Comparison of ENCODE assay signal across 32 cellular contexts in genomic region chr11:40542821-40543220, GRCh38.
"Had no signal": no experiment of that assay in that cellular context is flagged by ENCODE, and none has a peak within 500 bp of the region (broad histone marks: within the 10 kb centered on the region; RNA-seq: fewer than 3 reads in every experiment).

No MANE protein-coding gene starts in this region.

- H3K4me1 Mint-ChIP-seq: activated CD4-positive, alpha-beta T cell treated with anti-CD3 and anti-CD28 coated beads for 36 hours; activated CD4-positive, alpha-beta T cell treated with anti-CD3 and anti-CD28 coated beads, Interleukin-2, amount 10 ng/mL, durations not matched to agents 24 days and 14 days; activated CD8-positive, alpha-beta memory T cell treated with anti-CD3 and anti-CD28 coated beads, Interleukin-2, amount 10 ng/mL, durations not matched to agents 7 days and 5 days; activated naive CD4-positive, alpha-beta T cell treated with anti-CD3 and anti-CD28 coated beads, Interleukin-2, amount 50 U/mL, for 24 hours; activated naive CD8-positive, alpha-beta T cell treated with anti-CD3 and anti-CD28 coated beads for 36 hours had no signal

- H3K9me3 ChIP-seq: ascending aorta, breast epithelium, colonic mucosa, gastrocnemius medialis had no signal

- H3K36me3 Mint-ChIP-seq: activated CD4-positive, alpha-beta memory T cell treated with anti-CD3 and anti-CD28 coated beads for 36 hours; activated CD8-positive, alpha-beta memory T cell treated with anti-CD3 and anti-CD28 coated beads, Interleukin-2, amount 10 ng/mL, durations not matched to agents 7 days and 5 days; activated naive CD4-positive, alpha-beta T cell treated with anti-CD3 and anti-CD28 coated beads, Interleukin-2, amount 50 U/mL, for 24 hours; activated naive CD8-positive, alpha-beta T cell treated with anti-CD3 and anti-CD28 coated beads for 36 hours; brain had no signal

- DNase-seq: activated CD4-positive, alpha-beta memory T cell treated with anti-CD3 and anti-CD28 coated beads for 36 hours; activated CD4-positive, alpha-beta T cell treated with anti-CD3 and anti-CD28 coated beads for 36 hours; activated CD4-positive, alpha-beta T cell treated with anti-CD3 and anti-CD28 coated beads, Interleukin-2, amount 10 ng/mL, durations not matched to agents 24 days and 14 days; activated CD4-positive, CD25-positive, alpha-beta regulatory T cell; activated CD4-positive, CD25-positive, alpha-beta regulatory T cell treated with anti-CD3 and anti-CD28 coated beads, Interleukin-2, amount 50 U/mL, for 72 hours; activated CD8-positive, alpha-beta memory T cell treated with anti-CD3 and anti-CD28 coated beads, Interleukin-2, amount 10 ng/mL, durations not matched to agents 7 days and 5 days; activated CD8-positive, alpha-beta memory T cell treated with anti-CD3 and anti-CD28 coated beads, Interleukin-2, amount 50 U/mL, for 4 hours; activated CD8-positive, alpha-beta T cell treated with anti-CD3 and anti-CD28 coated beads, Interleukin-2, amount 10 ng/mL, durations not matched to agents 7 days and 5 days; activated effector memory CD4-positive, alpha-beta T cell treated with anti-CD3 and anti-CD28 coated beads, Interleukin-2, amount 50 U/mL, for 16 hours; activated naive CD4-positive, alpha-beta T cell treated with anti-CD3 and anti-CD28 coated beads for 36 hours; activated naive CD8-positive, alpha-beta T cell treated with anti-CD3 and anti-CD28 coated beads for 36 hours; activated T-cell treated with anti-CD3 and anti-CD28 coated beads, Interleukin-2, amount 50 U/mL, for 1 hour; activated T-cell treated with anti-CD3 and anti-CD28 coated beads, Interleukin-2, amount 50 U/mL, for 48 hours; central memory CD4-positive, alpha-beta T cell; cerebellar nuclear complex; colonic mucosa; dorsolateral prefrontal cortex; effector memory CD4-positive, alpha-beta T cell; erythroblast; foreskin keratinocyte; gastrocnemius medialis; glutamatergic neuron; heart left ventricle; T-helper 2 cell had no signal

- H3K36me3 ChIP-seq: ascending aorta, breast epithelium, cardiac muscle cell, colonic mucosa, esophagus muscularis mucosa, gastrocnemius medialis, heart left ventricle had no signal

- H3K27ac ChIP-seq: ascending aorta, breast epithelium, colonic mucosa, dorsolateral prefrontal cortex, esophagus muscularis mucosa, foreskin keratinocyte, gastrocnemius medialis, heart left ventricle had no signal

- H3K4me3 ChIP-seq: ascending aorta, breast epithelium, cardiac muscle cell, colonic mucosa, dorsolateral prefrontal cortex, esophagus muscularis mucosa, gastrocnemius medialis, heart left ventricle had no signal

- ATAC-seq: activated CD4-positive, alpha-beta T cell treated with anti-CD3 and anti-CD28 coated beads for 36 hours; activated CD8-positive, alpha-beta memory T cell treated with anti-CD3 and anti-CD28 coated beads, Interleukin-2, amount 10 ng/mL, durations not matched to agents 7 days and 5 days; activated CD8-positive, alpha-beta T cell treated with anti-CD3 and anti-CD28 coated beads, Interleukin-2, amount 10 ng/mL, durations not matched to agents 7 days and 5 days; foreskin keratinocyte; gastrocnemius medialis; heart left ventricle had no signal

- H3K4me3 Mint-ChIP-seq: activated CD4-positive, alpha-beta memory T cell treated with anti-CD3 and anti-CD28 coated beads for 36 hours; activated CD4-positive, alpha-beta T cell treated with anti-CD3 and anti-CD28 coated beads for 36 hours; activated CD4-positive, alpha-beta T cell treated with anti-CD3 and anti-CD28 coated beads, Interleukin-2, amount 10 ng/mL, durations not matched to agents 24 days and 14 days; activated CD8-positive, alpha-beta memory T cell treated with anti-CD3 and anti-CD28 coated beads, Interleukin-2, amount 10 ng/mL, durations not matched to agents 7 days and 5 days; activated CD8-positive, alpha-beta T cell treated with anti-CD3 and anti-CD28 coated beads, Interleukin-2, amount 10 ng/mL, durations not matched to agents 7 days and 5 days; activated naive CD4-positive, alpha-beta T cell treated with anti-CD3 and anti-CD28 coated beads for 36 hours; activated naive CD4-positive, alpha-beta T cell treated with anti-CD3 and anti-CD28 coated beads, Interleukin-2, amount 50 U/mL, for 24 hours; activated naive CD8-positive, alpha-beta T cell treated with anti-CD3 and anti-CD28 coated beads for 36 hours; activated T-helper 1 cell treated with anti-CD3 and anti-CD28 coated beads, Interleukin-12 subunit alpha, Interleukin-12 subunit beta, Interleukin-2, Interleukin-4 antibody, amounts not matched to agents 30 ng/mL and 10 ng/mL and 1 ng/mL, durations not matched to agents 14 hours and 24 hours and 36 hours; brain had no signal

- H3K27me3 ChIP-seq: ascending aorta, breast epithelium, cardiac muscle cell, colonic mucosa, dorsolateral prefrontal cortex, esophagus muscularis mucosa, foreskin keratinocyte, gastrocnemius medialis, heart left ventricle had no signal

- H3K9me3 Mint-ChIP-seq: brain had no signal

- H3K4me1 ChIP-seq: ascending aorta, breast epithelium, colonic mucosa, esophagus muscularis mucosa, foreskin keratinocyte, gastrocnemius medialis, heart left ventricle had no signal

- H3K27ac Mint-ChIP-seq: activated CD4-positive, alpha-beta memory T cell treated with anti-CD3 and anti-CD28 coated beads for 36 hours; activated CD4-positive, alpha-beta T cell treated with anti-CD3 and anti-CD28 coated beads for 36 hours; activated CD4-positive, alpha-beta T cell treated with anti-CD3 and anti-CD28 coated beads, Interleukin-2, amount 10 ng/mL, durations not matched to agents 24 days and 14 days; activated CD8-positive, alpha-beta memory T cell treated with anti-CD3 and anti-CD28 coated beads, Interleukin-2, amount 10 ng/mL, durations not matched to agents 7 days and 5 days; activated CD8-positive, alpha-beta T cell treated with anti-CD3 and anti-CD28 coated beads, Interleukin-2, amount 10 ng/mL, durations not matched to agents 7 days and 5 days; activated naive CD4-positive, alpha-beta T cell treated with anti-CD3 and anti-CD28 coated beads for 36 hours; activated naive CD4-positive, alpha-beta T cell treated with anti-CD3 and anti-CD28 coated beads, Interleukin-2, amount 50 U/mL, for 24 hours; activated naive CD8-positive, alpha-beta T cell treated with anti-CD3 and anti-CD28 coated beads for 36 hours; activated T-helper 1 cell treated with anti-CD3 and anti-CD28 coated beads, Interleukin-12 subunit alpha, Interleukin-12 subunit beta, Interleukin-2, Interleukin-4 antibody, amounts not matched to agents 30 ng/mL and 10 ng/mL and 1 ng/mL, durations not matched to agents 14 hours and 24 hours and 36 hours; activated T-helper 2 cell treated with anti-CD3 and anti-CD28 coated beads, Interferon-gamma antibody, Interleukin-2, Interleukin-4, amounts not matched to agents 10 μg/mL and 5 μg/mL and 100 μg/mL, durations not matched to agents 14 hours and 24 hours and 36 hours had no signal

- H3K27me3 Mint-ChIP-seq: activated CD4-positive, alpha-beta memory T cell treated with anti-CD3 and anti-CD28 coated beads for 36 hours; activated CD4-positive, alpha-beta T cell treated with anti-CD3 and anti-CD28 coated beads for 36 hours; activated CD4-positive, alpha-beta T cell treated with anti-CD3 and anti-CD28 coated beads, Interleukin-2, amount 10 ng/mL, durations not matched to agents 24 days and 14 days; activated CD8-positive, alpha-beta memory T cell treated with anti-CD3 and anti-CD28 coated beads, Interleukin-2, amount 10 ng/mL, durations not matched to agents 7 days and 5 days; activated naive CD4-positive, alpha-beta T cell treated with anti-CD3 and anti-CD28 coated beads, Interleukin-2, amount 50 U/mL, for 24 hours; activated naive CD8-positive, alpha-beta T cell treated with anti-CD3 and anti-CD28 coated beads for 36 hours had no signal
